In genomic region chr2:238521002-238521401, GRCh38 we compare ENCODE assay signal across 18 cellular contexts.
DNase-seq lines count a peak whose midpoint lies in the region; ATAC-seq, FAIRE-seq and TF ChIP-seq lines count a peak whose summit lies in the region.
"Had no signal": no experiment of that assay in that cellular context is flagged by ENCODE, and none has a peak within 500 bp of the region (broad histone marks: within the 10 kb centered on the region; RNA-seq: fewer than 3 reads in every experiment).

No MANE protein-coding gene starts in this region.

- H2BK5ac ChIP-seq in H9 (ENCODE audit: insufficient read length, low read length), result no peak overlapping the region
- peak overlapping the region; percentile 56 for H2BK5ac ChIP-seq in IMR-90 (ENCODE audit: low read depth, low read length, poor library complexity, severe bottlenecking)

- no peak overlapping the region for H3T11ph ChIP-seq in H9 (ENCODE audit: low read length)

- H3K4me2 ChIP-seq in H9 (ENCODE audit: insufficient read depth, insufficient read length, low read length) (no peak overlapping the region), IMR-90 (ENCODE audit: low read depth, low read length) (no peak overlapping the region)
- H3K4me2 ChIP-seq: KMS-11 had no signal

- ATAC-seq in IMR-90 (ENCODE audit: low read depth) (no peak), HG02970 (IDR thresholded peaks at IDR 0.05; ENCODE audit: low FRiP score, unreplicated experiment) (no peak)

- BruUV-seq in IMR-90 (replicated peaks; lab: Mats Ljungman, UMichigan), result no TSS peak

- H3K79me1 ChIP-seq in H9 (ENCODE audit: insufficient read depth, low read depth, low read length, poor library complexity, severe bottlenecking) (no peaks in the 10 kb centered on the region), IMR-90 (ENCODE audit: low read depth in 1 of 2, low read length in 2 of 2) (no peaks in the 10 kb centered on the region)

- CTCF ChIA-PET in IMR-90 (lab: Yijun Ruan, JAX), result no interaction called here

- H4K20me1 ChIP-seq in H9 (ENCODE audit: control insufficient read depth, insufficient read depth, insufficient read length) (peaks cover 4% of the 10 kb centered on the region), IMR-90 (ENCODE audit: insufficient read depth, low read length) (no peaks in the 10 kb centered on the region; the same call in 1 of the 2 replicates)

- H2BK15ac ChIP-seq in H9 (ENCODE audit: low read depth, low read length) (no peak overlapping the region), IMR-90 (ENCODE audit: low read depth, low read length) (no peak overlapping the region)

- peaks cover 4 to 5% of the 10 kb centered on the region in 2 experiments; a peak in 3 of 5 replicates for H3K9me3 Mint-ChIP-seq in H9

- H2AK5ac ChIP-seq in H9 (ENCODE audit: insufficient read length, low read length) (no peak overlapping the region), IMR-90 (ENCODE audit: low read depth, low read length) (no peak overlapping the region)

- H3K9me3 ChIP-seq in H9 (ENCODE audit: control insufficient read depth, low read depth, low read length) (no peaks in the 10 kb centered on the region), IMR-90 (ENCODE audit: control insufficient read depth, insufficient read depth, low read length) (peaks cover 11% of the 10 kb centered on the region), kidney (ENCODE audit: control insufficient read depth in 1 of 2, low read length in 2 of 2) (peaks cover 4 to 13% of the 10 kb centered on the region in 2 donors)

- H4K8ac ChIP-seq in H9 (replicated peaks; ENCODE audit: insufficient read length, low read depth, low read length), result peak overlapping the region; percentile 58
- H4K8ac ChIP-seq in IMR-90 (ENCODE audit: low read depth in 2 of 2, low read length in 2 of 2), result no peak overlapping the region

- H2BK120ac ChIP-seq in H9 (ENCODE audit: low read depth, low read length, poor library complexity, severe bottlenecking) (no peak overlapping the region), IMR-90 (ENCODE audit: low read depth, low read length) (no peak overlapping the region)

- no peaks in the 10 kb centered on the region for H3K9me1 ChIP-seq in IMR-90 (ENCODE audit: insufficient read depth, low read length)

- H4K5ac ChIP-seq in H9 (ENCODE audit: insufficient read length, low read depth, low read length) (peak overlapping the region; percentile 23), IMR-90 (ENCODE audit: low read depth, low read length) (no peak overlapping the region)

- H3K27ac ChIP-seq in H9 (ENCODE audit: insufficient read length, low read depth, low read length) (no peak overlapping the region), IMR-90 (ENCODE audit: insufficient read depth, low read length) (no peak overlapping the region), kidney (ENCODE audit: low read depth in 2 of 2, low read length in 2 of 2) (no peak overlapping the region), dorsolateral prefrontal cortex (no peak overlapping the region)
- H3K27ac ChIP-seq: C4-2B, GM23248, KMS-11 had no signal

- H3K14ac ChIP-seq in H9 (ENCODE audit: insufficient read depth, low read length) (no peak overlapping the region), IMR-90 (replicated peaks; ENCODE audit: low read depth, low read length) (no peak overlapping the region)

- peak overlapping the region; percentile 55 for H2AK9ac ChIP-seq in IMR-90 (replicated peaks; ENCODE audit: low read depth, low read length, poor library complexity)

- no peak for TF ChIP-seq POLR2A in IMR-90 (IDR thresholded peaks at IDR 0.05; ENCODE audit: low read depth, low read length)

- in situ Hi-C loops in IMR-90 (cut with MboI; ENCODE audit: low sequenced_read_pairs), result no loop called here

- H3K4me3 ChIP-seq in IMR-90 (ENCODE audit: insufficient read depth, low read depth, low read length) (no peak overlapping the region), kidney (ENCODE audit: low read length in 2 of 2) (no peak overlapping the region), dorsolateral prefrontal cortex (no peak overlapping the region)
- H3K4me3 ChIP-seq: GM23248, HAP-1 had no signal

- H2BK12ac ChIP-seq in H9 (ENCODE audit: insufficient read length, low read depth, low read length), result no peak overlapping the region

- no peaks in the 10 kb centered on the region for H3K27me3 ChIP-seq in H9 (ENCODE audit: insufficient read depth, low read length)
- H3K27me3 ChIP-seq in IMR-90 (ENCODE audit: control insufficient read depth, insufficient read depth, low read length), result peaks cover 2% of the 10 kb centered on the region; the same call in 1 of the 2 replicates
- no peaks in the 10 kb centered on the region for H3K27me3 ChIP-seq in dorsolateral prefrontal cortex

- dilution Hi-C loops in IMR-90 (cut with HindIII; ENCODE audit: low sequenced_read_pairs, unreplicated experiment), result no loop called here

- H4K91ac ChIP-seq in H9 (ENCODE audit: insufficient read length, low read depth, low read length) (no peak overlapping the region), IMR-90 (ENCODE audit: insufficient read depth, low read depth, low read length) (no peak overlapping the region)

- H2AFZ ChIP-seq in H9 (ENCODE audit: low read length), result no peak overlapping the region
- H2AFZ ChIP-seq in IMR-90 (replicated peaks; ENCODE audit: low read length, poor library complexity), result no peak overlapping the region
- H2AFZ ChIP-seq: GM23248 had no signal

- H3K36me3 Mint-ChIP-seq in H9 (ENCODE audit: insufficient read depth in 1 of 3, low read depth in 3 of 3), result peaks cover 0 to 5% (median 0%) of the 10 kb centered on the region in 3 experiments; a peak in 3 of 7 replicates

- DNase-seq in H9 (no peak), IMR-90 (no peak), kidney (peak; percentile 1), urothelium cell line (ENCODE audit: low spot score) (no peak), NCI-H510A treated with DMSO at 0.1 percent for 48 hours (lab: John Stamatoyannopoulos, UW) (no peak), dorsolateral prefrontal cortex (no peak)
- DNase-seq: ACHN; CD4-positive, alpha-beta memory T cell; DMS153; DMS79; GDM1; GM23248 had no signal

- H3K4me3 Mint-ChIP-seq in H9, result no peak overlapping the region
- H3K4me3 Mint-ChIP-seq: CD4-positive, alpha-beta memory T cell had no signal

- H3K4ac ChIP-seq in H9 (ENCODE audit: low read depth, low read length) (no peak overlapping the region), IMR-90 (ENCODE audit: low read depth, low read length) (no peak overlapping the region)

- H3K56ac ChIP-seq in H9 (ENCODE audit: insufficient read length, low read depth, low read length) (no peak overlapping the region), IMR-90 (ENCODE audit: extremely low read depth, insufficient read depth, low read length) (no peak overlapping the region)

- H3K4me1 ChIP-seq in H9 (ENCODE audit: insufficient read depth, low read length) (no peaks in the 10 kb centered on the region), IMR-90 (ENCODE audit: control insufficient read depth, insufficient read depth, low read length) (no peaks in the 10 kb centered on the region), kidney (ENCODE audit: control insufficient read depth in 1 of 2, insufficient read depth in 1 of 2, low read depth in 1 of 2, low read length in 2 of 2) (no peaks in the 10 kb centered on the region)
- H3K4me1 ChIP-seq: HAP-1 had no signal

- intact Hi-C loops in IMR-90 (cut with micrococcal nuclease) (loop anchor here (10.0 kb wide), 1 partner anchor 164 kb away; no protein-coding TSS in a partner anchor), kidney (cut with DNase I) (no loop called here), dorsolateral prefrontal cortex (cut with DNase I) (no loop called here)

- H3K23ac ChIP-seq in H9 (ENCODE audit: insufficient read length, low read depth, low read length) (no peak overlapping the region), IMR-90 (ENCODE audit: low read depth, low read length) (no peak overlapping the region)

- WGBS in H9 (ENCODE audit: extremely low coverage, insufficient read length, low lambda C conversion rate), result 100% methylated on average over 1 of the region's 2 CpGs
- WGBS in IMR-90 (ENCODE audit: extremely low coverage in 2 of 2, insufficient read length in 1 of 2), 2 experiments, result 78% methylated on average over 1 of the region's 2 CpGs; no CpG with 5 or more reads in 1 of the 2 experiments

- H3K18ac ChIP-seq in H9 (ENCODE audit: insufficient read length, low read depth, low read length) (no peak overlapping the region), IMR-90 (ENCODE audit: low read depth, low read length) (no peak overlapping the region)

- no peak for TF ChIP-seq RAD21 in IMR-90 (IDR thresholded peaks at IDR 0.05; ENCODE audit: low read length)

- peaks cover 5 to 9% of the 10 kb centered on the region in 2 experiments; a peak in 3 of 4 replicates for H3K4me1 Mint-ChIP-seq in H9
- H3K4me1 Mint-ChIP-seq: CD4-positive, alpha-beta memory T cell had no signal

- H3K36me3 ChIP-seq in IMR-90 (ENCODE audit: control insufficient read depth, insufficient read depth, low read length) (no peaks in the 10 kb centered on the region), kidney (ENCODE audit: control insufficient read depth in 1 of 2, insufficient read depth in 2 of 2, low read length in 2 of 2) (no peaks in the 10 kb centered on the region)
- H3K36me3 ChIP-seq: HAP-1 had no signal

- FAIRE-seq in kidney (lab: Jason Lieb, UNC) (no peak), urothelium cell line (lab: Jason Lieb, UNC) (peak; percentile 100)
- FAIRE-seq: A204.1, GM19239 had no signal

- H3K27me3 Mint-ChIP-seq in H9 (ENCODE audit: low read depth), result peaks cover 1% of the 10 kb centered on the region; the same call in 1 of the 2 replicates

- H3K23me2 ChIP-seq in H9 (ENCODE audit: insufficient read length, low read depth, low read length, poor library complexity, severe bottlenecking), result no peaks in the 10 kb centered on the region

- H2BK20ac ChIP-seq in H9 (ENCODE audit: low read depth, low read length, poor library complexity, severe bottlenecking), result no peak overlapping the region
- no peak overlapping the region for H2BK20ac ChIP-seq in IMR-90 (ENCODE audit: low read depth, low read length)

- no peak overlapping the region for H3K27ac Mint-ChIP-seq in H9
- H3K27ac Mint-ChIP-seq: CD4-positive, alpha-beta memory T cell had no signal

- POLR2A ChIA-PET in IMR-90 (lab: Charles Lee; ENCODE audit: unreplicated experiment), result no interaction called here

- H3K79me2 ChIP-seq in H9 (ENCODE audit: insufficient read depth, low read length), result no peaks in the 10 kb centered on the region

- H3K9ac ChIP-seq in H9 (ENCODE audit: extremely low read depth, insufficient read length, low read length), result no peak overlapping the region
- H3K9ac ChIP-seq in IMR-90 (ENCODE audit: low read depth, low read length), result no peak overlapping the region
- no peak overlapping the region for H3K9ac ChIP-seq in kidney (ENCODE audit: low read length in 2 of 2)
- H3K9ac ChIP-seq: GM23248, KMS-11 had no signal

- no peak for TF ChIP-seq CTCF in H9 (conservative IDR thresholded peaks at IDR 0.05)
- TF ChIP-seq CTCF in IMR-90 (conservative IDR thresholded peaks at IDR 0.05; ENCODE audit: low read depth, low read length), result no peak
- no peak for TF ChIP-seq CTCF in kidney (IDR thresholded peaks at IDR 0.05; ENCODE audit: borderline replicate concordance, extremely low read depth, insufficient read depth)
- TF ChIP-seq CTCF in dorsolateral prefrontal cortex (IDR thresholded peaks at IDR 0.05 in 54 of 56, conservative IDR thresholded peaks at IDR 0.05 in 2 of 56; ENCODE audit: low read depth in 1 of 56, partially characterized antibody in 56 of 56), result no peak

TF ChIP-seq in IMR-90, 13 proteins besides CTCF, POLR2A, EP300 and RAD21 (continues in another document):
- TF ChIP-seq CEBPB (IDR thresholded peaks at IDR 0.05; ENCODE audit: low read depth, low read length) (no peak), MAFK (IDR thresholded peaks at IDR 0.05; ENCODE audit: low read depth, low read length) (no peak)
